ENCODE assay signal across 1 cellular context in genomic region chr4:1478766-1479355, GRCh38.
TF ChIP-seq lines count a peak whose summit lies in the region.

No MANE protein-coding gene starts in this region.

TF ChIP-seq in HepG2, 621 proteins besides CTCF, POLR2A, EP300 and RAD21 (continued from another document):
- no peak for TF ChIP-seq THAP9 (CRISPR knock-in tag; IDR thresholded peaks at IDR 0.05; ENCODE audit: borderline replicate concordance)
- no peak for TF ChIP-seq ZNF501 (CRISPR knock-in tag; IDR thresholded peaks at IDR 0.05)
- no peak for TF ChIP-seq HNRNPH1 (optimal IDR thresholded peaks at IDR 0.05; ENCODE audit: low read depth, low read length)
- no peak for TF ChIP-seq TCF7 (IDR thresholded peaks at IDR 0.05; ENCODE audit: low read depth)
- no peak for TF ChIP-seq PPARG (CRISPR knock-in tag; conservative IDR thresholded peaks at IDR 0.05)
- TF ChIP-seq ZEB1 (IDR thresholded peaks at IDR 0.05; ENCODE audit: insufficient replicate concordance, low read depth): no peak
- no peak for TF ChIP-seq MXD4 (CRISPR knock-in tag; IDR thresholded peaks at IDR 0.05)
- no peak for TF ChIP-seq HHEX (CRISPR knock-in tag; IDR thresholded peaks at IDR 0.05)
- no peak for TF ChIP-seq GABPB1 (CRISPR knock-in tag; IDR thresholded peaks at IDR 0.05)
